8 cellular contexts compared by ENCODE assay signal in genomic region chr15:68298882-68299381, GRCh38. TPM values are rescaled to one million over a fixed set of nuclear protein-coding genes. Genes with fewer than 3 reads are reported as not detected.
DNase-seq lines count a peak whose midpoint lies in the region; ATAC-seq, FAIRE-seq and TF ChIP-seq lines count a peak whose summit lies in the region.

No MANE protein-coding gene starts in this region.

- H3K27me3 Mint-ChIP-seq in T-cell: no peaks in the 10 kb centered on the region

- WGBS in tibial nerve, 2 donors: 45 to 63% methylated on average over 6 of the region's 6 CpGs

- DNase-seq in Right ventricle myocardium inferior (ENCODE audit: missing footprints) (no peak), cardiac septum (ENCODE audit: low spot score) (no peak), T-cell (peak in 6 of 34 experiments; percentile 8 to 30 (median 18)), keratinocyte (ENCODE audit: low read depth, low spot score) (no peak), tibial nerve (ENCODE audit: low spot score in 2 of 2) (no peak), NCI-H226 (no peak), occipital lobe (lab: John Stamatoyannopoulos, UW) (no peak)

- no peaks in the 10 kb centered on the region for H4K20me1 ChIP-seq in keratinocyte (ENCODE audit: control insufficient read depth, extremely low read depth, insufficient read depth, low read length)

- H3K36me3 Mint-ChIP-seq in T-cell: peaks cover 4% of the 10 kb centered on the region

- H3K27ac Mint-ChIP-seq in T-cell: peak overlapping the region; percentile 84 to 90

- H3K4me2 ChIP-seq in keratinocyte (ENCODE audit: control insufficient read depth, extremely low read depth, insufficient read depth, low read depth, low read length): peak overlapping the region; percentile 34

- H3K9ac ChIP-seq in keratinocyte (ENCODE audit: control insufficient read depth, extremely low read depth, insufficient read depth, low read length): peak overlapping the region; percentile 0

- H3K27ac ChIP-seq in keratinocyte (ENCODE audit: control insufficient read depth, insufficient read depth, low read length) (no peak overlapping the region), tibial nerve (peak overlapping the region in 3 of 4 donors; percentile 35 to 66 (median 42))

- TF ChIP-seq CTCF in keratinocyte (optimal IDR thresholded peaks at IDR 0.05 in 1 of 3, IDR thresholded peaks at IDR 0.05 in 1 of 3, conservative IDR thresholded peaks at IDR 0.05 in 1 of 3; ENCODE audit: extremely low read depth in 1 of 3, insufficient read depth in 2 of 3, low read length in 3 of 3) (no peak), tibial nerve (IDR thresholded peaks at IDR 0.05) (no peak)

- H3K9me3 Mint-ChIP-seq in T-cell: no peaks in the 10 kb centered on the region

- H3K4me1 Mint-ChIP-seq in T-cell: peaks cover 42 to 48% (median 42%) of the 10 kb centered on the region in 3 donors

- no peak for FAIRE-seq in keratinocyte (lab: Jason Lieb, UNC)

- H3K4me3 ChIP-seq in keratinocyte (ENCODE audit: control insufficient read depth in 2 of 3, extremely low read depth in 1 of 3, insufficient read depth in 2 of 3, low read depth in 1 of 3, low read length in 3 of 3) (peak overlapping the region in 1 of 3 experiments; percentile 0), tibial nerve (peak overlapping the region in 2 of 4 donors; percentile 14 to 31)

- peak overlapping the region; percentile 65 to 76 (median 70) for H3K4me3 Mint-ChIP-seq in T-cell

- H2AFZ ChIP-seq in keratinocyte (ENCODE audit: control insufficient read depth, low read length): no peak overlapping the region

- TF ChIP-seq POLR2A in tibial nerve (IDR thresholded peaks at IDR 0.05): no peak

- H3K36me3 ChIP-seq in keratinocyte (ENCODE audit: control insufficient read depth in 2 of 2, extremely low read depth in 1 of 2, insufficient read depth in 2 of 2, low read length in 2 of 2): peaks cover 2 to 12% of the 10 kb centered on the region in 2 experiments
- peaks cover 0 to 5% (median 0%) of the 10 kb centered on the region in 3 donors for H3K36me3 ChIP-seq in tibial nerve

- peak in 1 of 2 donors; percentile 65 for TF ChIP-seq EP300 in tibial nerve (IDR thresholded peaks at IDR 0.05)

- H3K4me1 ChIP-seq in keratinocyte (ENCODE audit: control insufficient read depth, extremely low read depth, insufficient read depth, low read length) (peaks cover 9% of the 10 kb centered on the region), tibial nerve (peaks cover 0 to 48% (median 13%) of the 10 kb centered on the region in 4 donors)

- H3K27me3 ChIP-seq in keratinocyte (ENCODE audit: control insufficient read depth, extremely low read depth, insufficient read depth, low read length): no peaks in the 10 kb centered on the region
- no peaks in the 10 kb centered on the region for H3K27me3 ChIP-seq in tibial nerve

- H3K9me1 ChIP-seq in keratinocyte (ENCODE audit: control insufficient read depth, extremely low read depth, insufficient read depth, low read length): peaks cover 2% of the 10 kb centered on the region

- ATAC-seq in Right ventricle myocardium inferior: peak; percentile 67
- ATAC-seq in HG03039 (IDR thresholded peaks at IDR 0.05; ENCODE audit: unreplicated experiment): peak; percentile 72
- peak; percentile 70 to 83 (median 76) for ATAC-seq in T-cell (replicated peaks in 1 of 4)

- CTCF ChIA-PET in T-cell (lab: Charles Lee): interaction anchor here in 1 of 2 donors (1.0 kb wide), 1 partner anchor 18 kb away, joined by 3 read pairs; no protein-coding TSS in a partner anchor

- H3K79me2 ChIP-seq in keratinocyte (ENCODE audit: control insufficient read depth, insufficient read depth, low read length): peaks cover 19% of the 10 kb centered on the region

- intact Hi-C loops in Right ventricle myocardium inferior (cut with DNase I) (no loop called here), cardiac septum (cut with DNase I) (no loop called here)

- no peaks in the 10 kb centered on the region for H3K9me3 ChIP-seq in keratinocyte (ENCODE audit: control insufficient read depth, low read depth, low read length)
- H3K9me3 ChIP-seq in tibial nerve: no peaks in the 10 kb centered on the region

- dilution Hi-C loops in keratinocyte (cut with MboI; ENCODE audit: extremely low pct_ligation_motif_present, low sequenced_read_pairs): no loop called here

- POLR2A ChIA-PET in T-cell (lab: Charles Lee): interaction anchor here in 1 of 2 donors (0.5 kb wide), 1 partner anchor 21 kb away, joined by 5 read pairs; the partner anchor contains the start of gene FEM1B

RNA-seq across cellular contexts. Expression of gene FEM1B, which starts 21.4 kb away (rescaled TPM):
- 48.9 TPM for total RNA-seq in Right ventricle myocardium inferior
- 114 TPM for total RNA-seq in cardiac septum
- total RNA-seq in T-cell: 10 to 100 TPM; 36.9 to 75.8 (median 55.3) TPM
- 52.5 to 153 TPM (median 92.6 TPM) in 3 replicates for polyA plus RNA-seq in keratinocyte
- 36.9 TPM for polyA plus RNA-seq in keratinocyte (2011; ENCODE audit: low read depth)
- polyA plus RNA-seq in keratinocyte (2011; cell fraction: cytosol; rRNA removed): 32.6 and 67.4 TPM in 2 replicates
- polyA plus RNA-seq in keratinocyte (2011; cell fraction: nucleus; rRNA removed): 73.6 and 78.6 TPM in 2 replicates
- polyA plus RNA-seq in keratinocyte (2012; ENCODE audit: low replicate concordance): 29.3 and 55.3 TPM in 2 replicates
- 141 to 498 TPM (median 410 TPM) in 3 replicates for polyA minus RNA-seq in keratinocyte
- polyA minus RNA-seq in keratinocyte (2011; cell fraction: cytosol; rRNA and poly(A)+ RNA removed): 115 TPM
- polyA minus RNA-seq in keratinocyte (2011; cell fraction: nucleus; rRNA and poly(A)+ RNA removed): 108 and 265 TPM in 2 replicates
- total RNA-seq in tibial nerve: 10 to 100 TPM; 39.0 to 47.6 (median 39.9) TPM
- total RNA-seq in occipital lobe: 188 TPM
